13 cellular contexts compared by ENCODE assay signal in genomic region chr12:98332626-98333025, GRCh38.
DNase-seq lines count a peak whose midpoint lies in the region; ATAC-seq, FAIRE-seq and TF ChIP-seq lines count a peak whose summit lies in the region.
"Had no signal": no experiment of that assay in that cellular context is flagged by ENCODE, and none has a peak within 500 bp of the region (broad histone marks: within the 10 kb centered on the region; RNA-seq: fewer than 3 reads in every experiment).

No MANE protein-coding gene starts in this region.

- H3K9me1 ChIP-seq in K562 (ENCODE audit: control insufficient read depth, insufficient read depth, low read length): no peaks in the 10 kb centered on the region

- no peak overlapping the region for H3K9ac ChIP-seq in K562 (ENCODE audit: insufficient read depth in 1 of 2, low read depth in 2 of 2, low read length in 2 of 2)

- FAIRE-seq in K562 (lab: Jason Lieb, UNC): no peak

- no peaks in the 10 kb centered on the region for H3K36me3 Mint-ChIP-seq in HFFc6 (ENCODE audit: low read depth)

- 0% methylated on average over 1 of the region's 1 CpG for WGBS in K562 (ENCODE audit: insufficient coverage, low coverage, missing lambda C conversion rate)

- no peaks in the 10 kb centered on the region for H3K9me3 ChIP-seq in K562 (replicated peaks; ENCODE audit: control insufficient read depth, insufficient read depth, low read depth, low read length)
- H3K9me3 ChIP-seq: thyroid gland had no signal

- no peaks in the 10 kb centered on the region for H4K20me1 ChIP-seq in K562 (replicated peaks; ENCODE audit: control insufficient read depth, insufficient read depth, low read length)

- peak; percentile 73 for ATAC-seq in HG03469 (IDR thresholded peaks at IDR 0.05; ENCODE audit: unreplicated experiment)
- peak; percentile 63 for ATAC-seq in K562

- in situ Hi-C loops in K562 (cut with MboI): no loop called here

- intact Hi-C loops in K562 (cut with micrococcal nuclease): no loop called here

- H3K27ac Mint-ChIP-seq in HFFc6: no peak overlapping the region

- no peak for TF ChIP-seq CTCF in K562 (IDR thresholded peaks at IDR 0.05 in 2 of 3, conservative IDR thresholded peaks at IDR 0.05 in 1 of 3; ENCODE audit: insufficient read depth in 2 of 3, low read depth in 1 of 3, low read length in 3 of 3)
- no peak for TF ChIP-seq CTCF in HFFc6 (IDR thresholded peaks at IDR 0.05)

- H3K79me2 ChIP-seq in K562 (ENCODE audit: control insufficient read depth, insufficient read depth, low read length): no peaks in the 10 kb centered on the region

- peaks cover 2% of the 10 kb centered on the region for H3K27me3 Mint-ChIP-seq in HFFc6 (ENCODE audit: insufficient read depth)

- TF ChIP-seq RAD21 in K562 (CRISPR knock-in tag; conservative IDR thresholded peaks at IDR 0.05 in 1 of 2, IDR thresholded peaks at IDR 0.05 in 1 of 2): no peak

- no peak overlapping the region for H3K27ac ChIP-seq in K562 (ENCODE audit: extremely low read depth, low read depth, low read length)
- H3K27ac ChIP-seq: thyroid gland had no signal

- TF ChIP-seq EP300 in K562 (IDR thresholded peaks at IDR 0.05; ENCODE audit: low read length): no peak

- no peaks in the 10 kb centered on the region for H3K36me3 ChIP-seq in K562 (ENCODE audit: control insufficient read depth, insufficient read depth, low read length)
- H3K36me3 ChIP-seq: thyroid gland had no signal

- H3K4me2 ChIP-seq in K562 (ENCODE audit: insufficient read depth, low read length): no peak overlapping the region

- no peak overlapping the region for H3K4me3 ChIP-seq in K562
- H3K4me3 ChIP-seq: thyroid gland had no signal

- no peak overlapping the region for H2AFZ ChIP-seq in K562 (ENCODE audit: low read depth, low read length)

- DNase-seq in NCI-H510A treated with DMSO at 0.1 percent for 48 hours (lab: John Stamatoyannopoulos, UW) (peak; percentile 11), NCI-H510A (lab: John Stamatoyannopoulos, UW) (no peak), HEK293T (ENCODE audit: extremely low spot score) (no peak), K562 (ENCODE audit: extremely low read depth in 1 of 4, low spot score in 3 of 4) (no peak), GM03348 (ENCODE audit: low spot score) (no peak), HFFc6 (no peak)
- DNase-seq in activated CD4-positive, alpha-beta T cell treated with anti-CD3 and anti-CD28 coated beads for 4 hours: no peak
- DNase-seq: aorta; effector CD8-positive, alpha-beta T cell; NCI-H2227 treated with DMSO at 0.1 percent for 48 hours; T-helper 2 cell; thyroid gland had no signal

- no peak overlapping the region for H3K4me3 Mint-ChIP-seq in HFFc6

- H3K27me3 ChIP-seq in K562 (ENCODE audit: control insufficient read depth in 2 of 2, insufficient read depth in 2 of 2, low read length in 2 of 2): no peaks in the 10 kb centered on the region
- H3K27me3 ChIP-seq: thyroid gland had no signal

- BruUV-seq in K562 (replicated peaks; lab: Mats Ljungman, UMichigan): no TSS peak

- no peaks in the 10 kb centered on the region for H3K4me1 ChIP-seq in K562 (replicated peaks in 1 of 2; ENCODE audit: control insufficient read depth in 2 of 2, insufficient read depth in 2 of 2, low read length in 2 of 2)
- H3K4me1 ChIP-seq: thyroid gland had no signal

- POLR2A ChIA-PET in HEK293T (lab: Yijun Ruan, JAX) (no interaction called here), K562 (lab: Yijun Ruan, JAX) (no interaction called here)

- CTCF ChIA-PET in HEK293T (lab: Yijun Ruan, JAX) (interaction anchor here (0.6 kb wide), 1 partner anchor 63 kb away, joined by 4 read pairs; no protein-coding TSS in a partner anchor), K562 (lab: Yijun Ruan, JAX; ENCODE audit: low intra/inter-chr PET ratio) (no interaction called here)

- H3K4me1 Mint-ChIP-seq in HFFc6 (ENCODE audit: low read depth): no peaks in the 10 kb centered on the region

- TF ChIP-seq POLR2A in K562 (conservative IDR thresholded peaks at IDR 0.05): no peak

- no peaks in the 10 kb centered on the region for H3K9me3 Mint-ChIP-seq in HFFc6

TF ChIP-seq in HEK293T, 16 proteins besides CTCF, POLR2A, EP300 and RAD21:
- TF ChIP-seq FOXA1 (IDR thresholded peaks at IDR 0.05) (no peak), ELF4 (IDR thresholded peaks at IDR 0.05) (no peak), TARDBP (IDR thresholded peaks at IDR 0.05) (no peak), PKNOX1 (IDR thresholded peaks at IDR 0.05) (peak; percentile 70), ZNF384 (IDR thresholded peaks at IDR 0.05) (no peak)

TF ChIP-seq in K562, 482 proteins besides CTCF, POLR2A, EP300 and RAD21:
- peak; percentile 85 for TF ChIP-seq PKNOX1 (IDR thresholded peaks at IDR 0.05)
- no peak for TF ChIP-seq PBX2 (CRISPR knock-in tag; IDR thresholded peaks at IDR 0.05; ENCODE audit: low read depth)
- 0 out of 2 replicates have a peak, but pooled peaks have one; percentile 29 for TF ChIP-seq PBX2 (tag; conservative IDR thresholded peaks at IDR 0.05; ENCODE audit: low read depth)
- TF ChIP-seq ZNF696 (CRISPR knock-in tag; conservative IDR thresholded peaks at IDR 0.05): no peak
